ENCODE assay signal across 8 cellular contexts in the genomic region with DNA sequence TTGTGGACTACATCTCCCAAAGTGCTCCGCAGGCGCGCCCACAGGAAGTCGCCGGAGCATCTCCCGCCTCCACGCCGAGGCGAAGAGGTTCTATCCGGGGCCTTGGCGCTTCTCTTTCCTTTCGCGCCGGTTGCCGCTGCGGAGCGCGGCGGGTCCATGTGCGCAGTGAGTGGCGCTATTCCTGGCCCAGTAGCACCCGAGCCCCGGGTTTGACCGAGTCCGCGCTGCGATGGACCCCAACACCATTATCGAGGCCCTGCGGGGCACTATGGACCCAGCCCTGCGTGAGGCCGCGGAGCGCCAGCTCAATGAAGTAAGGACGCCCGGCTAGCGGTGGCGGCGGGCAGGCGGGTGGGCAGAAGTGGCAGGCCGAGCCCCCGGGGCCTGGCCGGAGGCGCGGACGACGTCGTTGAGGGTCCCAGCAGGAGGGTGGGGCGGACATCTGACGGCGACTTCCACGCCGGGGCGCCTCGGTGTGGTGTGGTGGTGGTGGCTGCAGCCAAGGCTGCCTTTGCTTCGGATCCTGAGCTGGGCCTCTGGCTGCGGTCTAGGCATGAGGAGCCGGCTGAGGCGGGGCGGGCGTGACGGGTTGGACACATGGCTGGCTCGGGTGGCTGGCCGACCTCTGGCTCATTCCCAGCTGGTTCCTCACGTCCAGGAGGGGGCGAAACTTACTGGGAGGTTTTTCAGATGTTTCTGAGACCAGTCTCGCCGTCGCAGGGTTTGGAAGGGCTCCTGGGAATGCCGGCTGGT. TPM values are rescaled to one million over a fixed set of nuclear protein-coding genes. Genes with fewer than 3 reads are reported as not detected.
DNase-seq lines count a peak whose midpoint lies in the region; ATAC-seq and TF ChIP-seq lines count a peak whose summit lies in the region.

A gene (plus strand): TSS at position 118 of the 753 bp plus-strand sequence. CDS start 112 bp downstream, at position 230.

- TF ChIP-seq CTCF in C4-2B (conservative IDR thresholded peaks at IDR 0.05), result peak; percentile 40
- TF ChIP-seq CTCF in lower lobe of right lung (IDR thresholded peaks at IDR 0.05), result no peak

- H3K4me1 ChIP-seq in duodenal mucosa (ENCODE audit: control insufficient read depth in 1 of 2, insufficient read depth in 2 of 2, low read length in 2 of 2) (peaks cover 10 to 15% of the 10 kb centered on the region in 2 donors), lower lobe of right lung (peaks cover 25% of the 10 kb centered on the region)

- H3K36me3 Mint-ChIP-seq in activated CD4-positive, alpha-beta memory T cell treated with anti-CD3 and anti-CD28 coated beads for 36 hours, result peaks cover 16% of the 10 kb centered on the region

- H3K36me3 ChIP-seq in duodenal mucosa (ENCODE audit: control insufficient read depth in 1 of 2, insufficient read depth in 2 of 2, low read length in 2 of 2), result no peaks in the 10 kb centered on the region
- H3K36me3 ChIP-seq in lower lobe of right lung, result peaks cover 4% of the 10 kb centered on the region

- H3K9me3 ChIP-seq in duodenal mucosa (ENCODE audit: control insufficient read depth in 1 of 2, low read length in 2 of 2) (no peaks in the 10 kb centered on the region), lower lobe of right lung (no peaks in the 10 kb centered on the region)

- ATAC-seq in GM19324 (IDR thresholded peaks at IDR 0.05; ENCODE audit: low FRiP score, unreplicated experiment) (peak; percentile 89), HG03469 (IDR thresholded peaks at IDR 0.05; ENCODE audit: unreplicated experiment) (peak; percentile 78), lower lobe of right lung (peak; percentile 98 to 99)

- peak within 1 kb of the TSS; percentile 89 to 90 for H3K9ac ChIP-seq in duodenal mucosa (ENCODE audit: low read depth in 1 of 2, low read length in 2 of 2)

- DNase-seq in NCI-H748 treated with DMSO at 0.1 percent for 48 hours (lab: John Stamatoyannopoulos, UW), result peak; percentile 71
- DNase-seq in activated CD4-positive, alpha-beta memory T cell treated with anti-CD3 and anti-CD28 coated beads for 36 hours, result peak; percentile 93
- peak; percentile 94 for DNase-seq in lower lobe of right lung
- DNase-seq in stimulated activated CD4-positive, alpha-beta T cell treated with anti-CD3 and anti-CD28 coated beads, TNF-alpha, amount 100 ng/mL, for 24 hours (ENCODE audit: low read depth in 3 of 3), result peak; percentile 82 to 91 (median 84)

- intact Hi-C loops in activated CD4-positive, alpha-beta memory T cell treated with anti-CD3 and anti-CD28 coated beads for 36 hours (cut with micrococcal nuclease), result loop anchor here (1.0 to 10.0 kb wide), 4 partner anchors 20 to 220 kb away; a partner anchor contains a TSS
- intact Hi-C loops in lower lobe of right lung (cut with DNase I), result no loop called here

- peak within 1 kb of the TSS; percentile 89 to 95 for H3K4me3 ChIP-seq in duodenal mucosa (ENCODE audit: low read depth in 1 of 2, low read length in 2 of 2)
- H3K4me3 ChIP-seq in lower lobe of right lung, result peak within 1 kb of the TSS; percentile 70

- CTCF ChIA-PET in activated CD4-positive, alpha-beta memory T cell treated with anti-CD3 and anti-CD28 coated beads for 36 hours (lab: Charles Lee), result interaction anchor here (0.7 to 3.1 kb wide), 8 partner anchors 22 to 228 kb away, joined by 3 to 13 read pairs (median 4); a partner anchor contains a TSS

- POLR2A ChIA-PET in activated CD4-positive, alpha-beta memory T cell treated with anti-CD3 and anti-CD28 coated beads for 36 hours (lab: Charles Lee), result interaction anchor here (0.6 to 3.0 kb wide), 14 partner anchors 9 to 421 kb away, joined by 3 to 31 read pairs (median 4); a partner anchor contains a TSS

- no peaks in the 10 kb centered on the region for H3K27me3 Mint-ChIP-seq in activated CD4-positive, alpha-beta memory T cell treated with anti-CD3 and anti-CD28 coated beads for 36 hours

- H3K4me3 Mint-ChIP-seq in activated CD4-positive, alpha-beta memory T cell treated with anti-CD3 and anti-CD28 coated beads for 36 hours, result peak within 1 kb of the TSS; percentile 96

- peak within 1 kb of the TSS; percentile 87 for H3K27ac Mint-ChIP-seq in activated CD4-positive, alpha-beta memory T cell treated with anti-CD3 and anti-CD28 coated beads for 36 hours

- peaks cover 29% of the 10 kb centered on the region for H3K4me1 Mint-ChIP-seq in activated CD4-positive, alpha-beta memory T cell treated with anti-CD3 and anti-CD28 coated beads for 36 hours (ENCODE audit: low read depth)

- H3K27me3 ChIP-seq in duodenal mucosa (ENCODE audit: control insufficient read depth in 1 of 2, insufficient read depth in 2 of 2, low read length in 2 of 2) (no peaks in the 10 kb centered on the region), lower lobe of right lung (ENCODE audit: low read depth) (no peaks in the 10 kb centered on the region)

- no peaks in the 10 kb centered on the region for H3K9me3 Mint-ChIP-seq in activated CD4-positive, alpha-beta memory T cell treated with anti-CD3 and anti-CD28 coated beads for 36 hours

- H3K27ac ChIP-seq in C4-2B (peak within 1 kb of the TSS; percentile 93), duodenal mucosa (ENCODE audit: low read depth, low read length) (peak within 1 kb of the TSS; percentile 86), lower lobe of right lung (peak within 1 kb of the TSS; percentile 89)

RNA-seq across cellular contexts. Expression of the gene that starts here (rescaled TPM):
- 100 to 1,000 TPM; 161 to 172 TPM for total RNA-seq in activated CD4-positive, alpha-beta memory T cell treated with anti-CD3 and anti-CD28 coated beads for 36 hours
- total RNA-seq in lower lobe of right lung, result 126 TPM

Comparison
In these comparisons a context has a peak if more than half of its experiments do, and no peak if none do; other contexts are left out.
1. Peak in every context shown above with its lines: DNase-seq, ATAC-seq, H3K4me3 ChIP-seq and H3K27ac ChIP-seq.